In genomic region chrX:40201486-40201885, GRCh38 we compare ENCODE assay signal across 10 cellular contexts.
A peak's percentile ranks its signal among the peaks of the same experiment; 100 is the strongest.
DNase-seq lines count a peak whose midpoint lies in the region; ATAC-seq and TF ChIP-seq lines count a peak whose summit lies in the region.
"Had no signal": no experiment of that assay in that cellular context is flagged by ENCODE, and none has a peak within 500 bp of the region (broad histone marks: within the 10 kb centered on the region; RNA-seq: fewer than 3 reads in every experiment).

No MANE protein-coding gene starts in this region.

- H3K27me3 Mint-ChIP-seq in activated T-helper 1 cell treated with anti-CD3 and anti-CD28 coated beads, Interleukin-12 subunit alpha, Interleukin-12 subunit beta, Interleukin-2, Interleukin-4 antibody, amounts not matched to agents 30 ng/mL and 10 ng/mL and 1 ng/mL, durations not matched to agents 14 hours and 24 hours and 36 hours (ENCODE audit: insufficient read depth), result no peaks in the 10 kb centered on the region

- no peak overlapping the region for H3K4me3 Mint-ChIP-seq in activated T-helper 1 cell treated with anti-CD3 and anti-CD28 coated beads, Interleukin-12 subunit alpha, Interleukin-12 subunit beta, Interleukin-2, Interleukin-4 antibody, amounts not matched to agents 30 ng/mL and 10 ng/mL and 1 ng/mL, durations not matched to agents 14 hours and 24 hours and 36 hours

- ATAC-seq in HG03066 (IDR thresholded peaks at IDR 0.05; ENCODE audit: low read depth, unreplicated experiment) (peak; percentile 87), Right ventricle myocardium superior (ENCODE audit: poor library complexity) (no peak)
- ATAC-seq: left cardiac atrium had no signal

- DNase-seq in GM10266 (ENCODE audit: extremely low spot score) (peak; percentile 66), GM19238 (ENCODE audit: insufficient read length, low spot score) (peak; percentile 27), COR-L47 (lab: John Stamatoyannopoulos, UW) (no peak), Right ventricle myocardium superior (no peak), SW 1271 (lab: John Stamatoyannopoulos, UW) (no peak), NCI-H2171 treated with DMSO at 0.1 percent for 48 hours (lab: John Stamatoyannopoulos, UW) (no peak)
- peak; percentile 28 for DNase-seq in activated T-helper 1 cell treated with anti-CD3 and anti-CD28 coated beads, Interleukin-12 subunit alpha, Interleukin-12 subunit beta, Interleukin-2, Interleukin-4 antibody, amounts not matched to agents 30 ng/mL and 10 ng/mL and 1 ng/mL, durations not matched to agents 14 hours and 24 hours and 36 hours (ENCODE audit: low spot score)
- DNase-seq: left cardiac atrium, NCI-H1092 treated with DMSO at 0.1 percent for 48 hours had no signal

- H3K9me3 Mint-ChIP-seq in activated T-helper 1 cell treated with anti-CD3 and anti-CD28 coated beads, Interleukin-12 subunit alpha, Interleukin-12 subunit beta, Interleukin-2, Interleukin-4 antibody, amounts not matched to agents 30 ng/mL and 10 ng/mL and 1 ng/mL, durations not matched to agents 14 hours and 24 hours and 36 hours, result no peaks in the 10 kb centered on the region

- peaks cover 17% of the 10 kb centered on the region for H3K4me1 Mint-ChIP-seq in activated T-helper 1 cell treated with anti-CD3 and anti-CD28 coated beads, Interleukin-12 subunit alpha, Interleukin-12 subunit beta, Interleukin-2, Interleukin-4 antibody, amounts not matched to agents 30 ng/mL and 10 ng/mL and 1 ng/mL, durations not matched to agents 14 hours and 24 hours and 36 hours (ENCODE audit: low read depth)

- no peaks in the 10 kb centered on the region for H3K36me3 Mint-ChIP-seq in activated T-helper 1 cell treated with anti-CD3 and anti-CD28 coated beads, Interleukin-12 subunit alpha, Interleukin-12 subunit beta, Interleukin-2, Interleukin-4 antibody, amounts not matched to agents 30 ng/mL and 10 ng/mL and 1 ng/mL, durations not matched to agents 14 hours and 24 hours and 36 hours (ENCODE audit: low read depth)

- intact Hi-C loops in activated T-helper 1 cell treated with anti-CD3 and anti-CD28 coated beads, Interleukin-12 subunit alpha, Interleukin-12 subunit beta, Interleukin-2, Interleukin-4 antibody, amounts not matched to agents 30 ng/mL and 10 ng/mL and 1 ng/mL, durations not matched to agents 14 hours and 24 hours and 36 hours (cut with micrococcal nuclease), result no loop called here
- intact Hi-C loops in Right ventricle myocardium superior (cut with DNase I), result no loop called here

- H3K27ac Mint-ChIP-seq in activated T-helper 1 cell treated with anti-CD3 and anti-CD28 coated beads, Interleukin-12 subunit alpha, Interleukin-12 subunit beta, Interleukin-2, Interleukin-4 antibody, amounts not matched to agents 30 ng/mL and 10 ng/mL and 1 ng/mL, durations not matched to agents 14 hours and 24 hours and 36 hours, result peak overlapping the region; percentile 58

- no peak for TF ChIP-seq CTCF in GM10266 (IDR thresholded peaks at IDR 0.05; ENCODE audit: control insufficient read depth, insufficient read depth, low read depth, missing control alignments)

Comparison
In these comparisons a context has a peak if more than half of its experiments do, and no peak if none do; other contexts are left out.
1. DNase-seq: peak in GM10266 (single experiment), GM19238 (single experiment) and activated T-helper 1 cell treated with anti-CD3 and anti-CD28 coated beads, Interleukin-12 subunit alpha, Interleukin-12 subunit beta, Interleukin-2, Interleukin-4 antibody, amounts not matched to agents 30 ng/mL and 10 ng/mL and 1 ng/mL, durations not matched to agents 14 hours and 24 hours and 36 hours (single experiment); none in COR-L47 (single experiment), Right ventricle myocardium superior (single experiment), SW 1271 (0 of 2) and NCI-H2171 treated with DMSO at 0.1 percent for 48 hours (single experiment).